In the genomic region with DNA sequence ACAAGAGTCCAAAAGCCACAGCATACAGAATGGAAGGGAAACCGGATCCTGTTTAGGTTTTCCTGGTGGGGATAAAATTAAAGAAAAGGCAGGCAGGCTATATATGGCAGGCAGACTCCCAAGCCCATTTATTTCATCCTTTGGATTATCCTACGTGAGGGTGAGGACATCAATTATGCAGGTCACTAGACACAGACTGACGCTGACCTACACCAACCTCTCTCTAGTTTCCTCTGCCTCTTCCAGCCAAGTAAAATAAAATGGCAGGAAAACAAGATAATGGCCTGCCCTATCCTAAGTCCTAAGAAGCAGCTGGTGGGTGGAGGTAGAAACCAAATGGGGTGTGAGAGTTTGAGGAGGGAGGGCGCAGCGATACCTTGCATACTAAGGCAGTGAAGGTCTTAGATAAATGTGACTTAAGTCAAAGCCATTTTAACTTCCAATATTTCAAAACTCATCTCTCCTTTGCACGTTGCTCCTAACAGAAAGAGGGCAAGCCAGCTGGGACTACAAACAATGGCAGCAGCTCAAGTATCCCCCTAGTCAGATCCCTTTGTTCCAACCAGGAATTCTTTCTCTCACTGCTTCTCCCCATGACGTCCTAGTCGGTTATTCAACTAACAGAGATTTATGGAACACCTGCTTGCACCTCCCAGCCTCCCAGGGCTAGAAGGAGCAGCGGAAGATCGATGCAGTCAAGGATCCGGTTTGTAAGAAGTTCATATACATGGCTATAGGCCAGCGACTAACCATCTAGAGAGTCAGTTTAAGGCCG, we compare ENCODE assay signal across 9 cellular contexts.
A peak's percentile ranks its signal among the peaks of the same experiment; 100 is the strongest.
DNase-seq lines count a peak whose midpoint lies in the region; ATAC-seq and TF ChIP-seq lines count a peak whose summit lies in the region.
"Had no signal": no experiment of that assay in that cellular context is flagged by ENCODE, and none has a peak within 500 bp of the region (broad histone marks: within the 10 kb centered on the region; RNA-seq: fewer than 3 reads in every experiment).

No MANE protein-coding gene starts in this region.

- POLR2A ChIA-PET in A673 (lab: Charles Lee; ENCODE audit: low non-redundant PET) = no interaction called here

- no peaks in the 10 kb centered on the region for H3K27me3 ChIP-seq in A673 (replicated peaks; ENCODE audit: insufficient read depth, low read depth, low read length, poor library complexity)
- H3K27me3 ChIP-seq in colonic mucosa = no peaks in the 10 kb centered on the region

- peak overlapping the region; percentile 37 to 75 (median 49) for H3K27ac Mint-ChIP-seq in brain

- H3K27ac ChIP-seq in A673 (ENCODE audit: low read depth, low read length, poor library complexity, severe bottlenecking) (peak overlapping the region; percentile 32), colonic mucosa (no peak overlapping the region)

- peaks cover 46% of the 10 kb centered on the region for H3K36me3 Mint-ChIP-seq in brain

- CTCF ChIA-PET in A673 (lab: Charles Lee) = no interaction called here

- no peaks in the 10 kb centered on the region for H3K9me3 Mint-ChIP-seq in brain

- BruUV-seq in A673 (replicated peaks; lab: Mats Ljungman, UMichigan) = no TSS peak

- H3K4me3 ChIP-seq in A673 (ENCODE audit: low read depth, low read length, poor library complexity, severe bottlenecking) (no peak overlapping the region), colonic mucosa (no peak overlapping the region)

- H3K9me3 ChIP-seq in A673 (ENCODE audit: low read depth, low read length, poor library complexity, severe bottlenecking) (no peaks in the 10 kb centered on the region), colonic mucosa (no peaks in the 10 kb centered on the region)

- no peak overlapping the region for H3K9ac ChIP-seq in colonic mucosa (ENCODE audit: low read depth in 2 of 2, low read length in 2 of 2)

- H3K4me1 Mint-ChIP-seq in brain = peaks cover 19% of the 10 kb centered on the region

- no peaks in the 10 kb centered on the region for H3K27me3 Mint-ChIP-seq in brain

- peak overlapping the region in 2 of 5 experiments; percentile 17 to 23 for H3K4me3 Mint-ChIP-seq in brain

- TF ChIP-seq CTCF in A673 (conservative IDR thresholded peaks at IDR 0.05; ENCODE audit: low read depth, low read length) (no peak), brain (conservative IDR thresholded peaks at IDR 0.05) (no peak), colonic mucosa (IDR thresholded peaks at IDR 0.05) (no peak)

- ATAC-seq in left colon (no peak), HG03095 (IDR thresholded peaks at IDR 0.05; ENCODE audit: unreplicated experiment) (no peak)

- intact Hi-C loops in A673 (cut with micrococcal nuclease; ENCODE audit: unreplicated experiment) = no loop called here
- intact Hi-C loops in left colon (cut with DNase I, micrococcal nuclease) = no loop called here
- intact Hi-C loops in colonic mucosa (cut with DNase I) = no loop called here

- H3K36me3 ChIP-seq in A673 (ENCODE audit: insufficient read depth, low read length, poor library complexity, severe bottlenecking) (peaks cover 12% of the 10 kb centered on the region), colonic mucosa (peaks cover 9% of the 10 kb centered on the region)

- no peak for DNase-seq in A673 (ENCODE audit: low spot score)
- peak; percentile 58 for DNase-seq in NCI-H146 treated with DMSO at 0.1 percent for 48 hours (lab: John Stamatoyannopoulos, UW; ENCODE audit: unreplicated experiment)
- peak; percentile 25 to 87 for DNase-seq in lung microvascular endothelial cell (ENCODE audit: low read depth in 2 of 2)
- no peak for DNase-seq in DMS114 treated with DMSO at 0.1 percent for 48 hours (lab: John Stamatoyannopoulos, UW; ENCODE audit: unreplicated experiment)
- DNase-seq in left colon = no peak
- DNase-seq in colonic mucosa = no peak
- DNase-seq: activated CD4-positive, alpha-beta T cell treated with anti-CD3 and anti-CD28 coated beads for 1 hour had no signal

- H3K4me1 ChIP-seq in A673 (ENCODE audit: insufficient read depth, low read length, poor library complexity, severe bottlenecking) = peaks cover 26% of the 10 kb centered on the region
- no peaks in the 10 kb centered on the region for H3K4me1 ChIP-seq in colonic mucosa

Comparison
In these comparisons a context has a peak if more than half of its experiments do, and no peak if none do; other contexts are left out.
1. DNase-seq: peak in NCI-H146 treated with DMSO at 0.1 percent for 48 hours (single experiment) and lung microvascular endothelial cell (2 of 2); none in A673 (single experiment), DMS114 treated with DMSO at 0.1 percent for 48 hours (single experiment), left colon (0 of 2) and colonic mucosa (single experiment).